Comparison of ENCODE assay signal across 8 cellular contexts in genomic region chr2:58571181-58571852, GRCh38.
DNase-seq lines count a peak whose midpoint lies in the region; ATAC-seq and TF ChIP-seq lines count a peak whose summit lies in the region.

No MANE protein-coding gene starts in this region.

- ATAC-seq in GM18858 (IDR thresholded peaks at IDR 0.05; ENCODE audit: unreplicated experiment) (peak; percentile 79), HG02943 (IDR thresholded peaks at IDR 0.05; ENCODE audit: low read depth, unreplicated experiment) (peak; percentile 88)

- TF ChIP-seq CTCF in CD14-positive monocyte (IDR thresholded peaks at IDR 0.05) (peak; percentile 60), neural progenitor cell (IDR thresholded peaks at IDR 0.05) (peak; percentile 68)

- H3K9me3 ChIP-seq in SK-N-MC (ENCODE audit: low read depth, low read length), result no peaks in the 10 kb centered on the region
- no peaks in the 10 kb centered on the region for H3K9me3 ChIP-seq in neural progenitor cell (ENCODE audit: low read depth)

- H3K36me3 Mint-ChIP-seq in CD14-positive monocyte (no peaks in the 10 kb centered on the region), neural progenitor cell (no peaks in the 10 kb centered on the region)
- no peaks in the 10 kb centered on the region for H3K36me3 Mint-ChIP-seq in activated T-cell treated with anti-CD3 and anti-CD28 coated beads, Interleukin-2, amount 50 U/mL, for 24 hours (ENCODE audit: low read depth)

- H3K4me3 Mint-ChIP-seq in CD14-positive monocyte (peak overlapping the region in 1 of 2 donors; percentile 46), neural progenitor cell (no peak overlapping the region)
- no peak overlapping the region for H3K4me3 Mint-ChIP-seq in activated T-cell treated with anti-CD3 and anti-CD28 coated beads, Interleukin-2, amount 50 U/mL, for 24 hours

- no peaks in the 10 kb centered on the region for H3K79me2 ChIP-seq in neural progenitor cell (ENCODE audit: low read depth)

- peak overlapping the region; percentile 46 for H2AFZ ChIP-seq in neural progenitor cell (replicated peaks)

- H3K27me3 ChIP-seq in neural progenitor cell, result no peaks in the 10 kb centered on the region

- H3K27ac ChIP-seq in SK-N-MC (no peak overlapping the region), neural progenitor cell (no peak overlapping the region)

- DNase-seq in CD14-positive monocyte (ENCODE audit: low spot score) (no peak), NCI-H146 (lab: John Stamatoyannopoulos, UW) (peak; percentile 84), SK-N-MC (ENCODE audit: low read depth, low spot score) (peak; percentile 26), fibroblast of gingiva (ENCODE audit: low read depth) (peak; percentile 62), neural progenitor cell (ENCODE audit: low spot score) (peak; percentile 75)
- DNase-seq in activated T-cell treated with anti-CD3 and anti-CD28 coated beads, Interleukin-2, amount 50 U/mL, for 24 hours, result no peak

- H3K9me3 Mint-ChIP-seq in CD14-positive monocyte (peaks cover 0 to 2% (median 0%) of the 10 kb centered on the region in 7 donors), neural progenitor cell (no peaks in the 10 kb centered on the region)
- no peaks in the 10 kb centered on the region for H3K9me3 Mint-ChIP-seq in activated T-cell treated with anti-CD3 and anti-CD28 coated beads, Interleukin-2, amount 50 U/mL, for 24 hours

- no peaks in the 10 kb centered on the region for H3K36me3 ChIP-seq in SK-N-MC (ENCODE audit: insufficient read depth, low read length)
- no peaks in the 10 kb centered on the region for H3K36me3 ChIP-seq in neural progenitor cell

- no peak overlapping the region for H3K4me3 ChIP-seq in SK-N-MC
- H3K4me3 ChIP-seq in neural progenitor cell, result no peak overlapping the region

- no peaks in the 10 kb centered on the region for H3K27me3 Mint-ChIP-seq in CD14-positive monocyte (ENCODE audit: low read depth in 3 of 3)
- H3K27me3 Mint-ChIP-seq in neural progenitor cell (ENCODE audit: insufficient read depth, low read depth), result peaks cover 5% of the 10 kb centered on the region
- no peaks in the 10 kb centered on the region for H3K27me3 Mint-ChIP-seq in activated T-cell treated with anti-CD3 and anti-CD28 coated beads, Interleukin-2, amount 50 U/mL, for 24 hours

- H4K20me1 ChIP-seq in neural progenitor cell (ENCODE audit: low read depth), result no peaks in the 10 kb centered on the region

- no peak overlapping the region for H3K27ac Mint-ChIP-seq in CD14-positive monocyte
- H3K27ac Mint-ChIP-seq in neural progenitor cell, result no peak overlapping the region
- no peak overlapping the region for H3K27ac Mint-ChIP-seq in activated T-cell treated with anti-CD3 and anti-CD28 coated beads, Interleukin-2, amount 50 U/mL, for 24 hours

- no peaks in the 10 kb centered on the region for H3K4me1 ChIP-seq in neural progenitor cell

- no peaks in the 10 kb centered on the region for H3F3A ChIP-seq in neural progenitor cell (ENCODE audit: low read depth)

- no peak overlapping the region for H3K4me2 ChIP-seq in neural progenitor cell

- H3K9ac ChIP-seq in SK-N-MC (ENCODE audit: insufficient read length) (no peak overlapping the region), neural progenitor cell (no peak overlapping the region)

- intact Hi-C loops in CD14-positive monocyte (cut with micrococcal nuclease), result no loop called here

- H3K4me1 Mint-ChIP-seq in CD14-positive monocyte (peaks cover 19% of the 10 kb centered on the region), neural progenitor cell (peaks cover 5% of the 10 kb centered on the region)
- H3K4me1 Mint-ChIP-seq in activated T-cell treated with anti-CD3 and anti-CD28 coated beads, Interleukin-2, amount 50 U/mL, for 24 hours (ENCODE audit: low read depth), result peaks cover 16% of the 10 kb centered on the region

Comparison
In these comparisons a context has a peak if more than half of its experiments do, and no peak if none do; other contexts are left out.
1. DNase-seq: peak in NCI-H146 (single experiment), SK-N-MC (single experiment), fibroblast of gingiva (single experiment) and neural progenitor cell (single experiment); none in CD14-positive monocyte (single experiment) and activated T-cell treated with anti-CD3 and anti-CD28 coated beads, Interleukin-2, amount 50 U/mL, for 24 hours (single experiment).